ENCODE assay signal across 1 cellular context in the genomic region with DNA sequence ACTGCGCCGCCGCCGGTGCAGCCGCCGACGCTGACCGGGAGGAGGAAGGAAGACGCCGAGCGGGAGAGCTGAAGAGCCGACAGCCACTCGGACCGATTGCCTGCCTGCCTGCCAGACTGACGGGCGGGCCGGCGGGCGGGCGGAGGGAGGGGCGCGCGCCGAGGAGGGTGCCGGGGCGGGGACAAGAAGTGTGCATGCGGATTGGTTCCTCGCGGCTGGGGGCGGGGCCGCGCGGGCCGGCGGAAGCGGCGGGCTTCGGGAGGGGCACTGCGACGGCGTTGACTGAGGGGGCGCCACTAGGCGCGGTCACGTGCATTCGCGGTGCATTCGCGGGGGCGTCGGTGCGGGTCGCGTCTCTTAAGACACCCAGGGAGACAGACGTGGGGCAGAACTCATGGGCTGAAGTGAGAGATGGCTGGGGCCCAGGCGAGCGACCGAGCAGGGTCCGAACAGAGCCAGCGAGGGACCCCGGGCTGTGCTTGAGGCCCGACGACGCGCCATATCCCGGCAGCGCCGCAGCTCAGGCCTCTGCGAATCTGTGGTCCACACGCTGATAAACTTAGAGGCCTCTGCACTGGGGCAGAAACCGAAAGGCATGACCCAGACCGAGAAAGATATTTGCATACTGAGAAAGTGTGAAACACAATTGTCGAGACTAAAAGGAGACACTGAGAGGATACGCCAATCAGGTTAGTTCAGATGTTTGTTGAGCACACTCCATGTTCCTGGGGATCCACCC.
TF ChIP-seq lines count a peak whose summit lies in the region.

A gene (minus strand): TSS at position 118 of the 739 bp plus-strand sequence. CDS start 205 bp downstream, outside the sequence.

TF ChIP-seq in HepG2, 621 proteins besides CTCF, POLR2A, EP300 and RAD21 (continued from another document and continues in another):
- TF ChIP-seq, protein P1, sequence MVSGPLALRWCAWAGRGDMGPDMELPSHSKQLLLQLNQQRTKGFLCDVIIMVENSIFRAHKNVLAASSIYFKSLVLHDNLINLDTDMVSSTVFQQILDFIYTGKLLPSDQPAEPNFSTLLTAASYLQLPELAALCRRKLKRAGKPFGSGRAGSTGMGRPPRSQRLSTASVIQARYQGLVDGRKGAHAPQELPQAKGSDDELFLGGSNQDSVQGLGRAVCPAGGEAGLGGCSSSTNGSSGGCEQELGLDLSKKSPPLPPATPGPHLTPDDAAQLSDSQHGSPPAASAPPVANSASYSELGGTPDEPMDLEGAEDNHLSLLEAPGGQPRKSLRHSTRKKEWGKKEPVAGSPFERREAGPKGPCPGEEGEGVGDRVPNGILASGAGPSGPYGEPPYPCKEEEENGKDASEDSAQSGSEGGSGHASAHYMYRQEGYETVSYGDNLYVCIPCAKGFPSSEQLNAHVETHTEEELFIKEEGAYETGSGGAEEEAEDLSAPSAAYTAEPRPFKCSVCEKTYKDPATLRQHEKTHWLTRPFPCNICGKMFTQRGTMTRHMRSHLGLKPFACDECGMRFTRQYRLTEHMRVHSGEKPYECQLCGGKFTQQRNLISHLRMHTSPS (CRISPR knock-in tag; IDR thresholded peaks at IDR 0.05; ENCODE audit: low read depth): no peak
- TF ChIP-seq NR2C2 (CRISPR knock-in tag; IDR thresholded peaks at IDR 0.05; ENCODE audit: borderline replicate concordance) (no peak), SIX4 (CRISPR knock-in tag; IDR thresholded peaks at IDR 0.05) (no peak), TBX2 (CRISPR knock-in tag; IDR thresholded peaks at IDR 0.05; ENCODE audit: borderline replicate concordance) (peak; percentile 90), ZNF296 (CRISPR knock-in tag; conservative IDR thresholded peaks at IDR 0.05) (no peak), SETDB1 (CRISPR knock-in tag; IDR thresholded peaks at IDR 0.05; ENCODE audit: borderline replicate concordance) (no peak), TAF1 (CRISPR knock-in tag; IDR thresholded peaks at IDR 0.05) (peak; percentile 80), BHLHE40 (IDR thresholded peaks at IDR 0.05; ENCODE audit: low read length) (peak; percentile 97), EED (CRISPR knock-in tag; IDR thresholded peaks at IDR 0.05) (peak; percentile 88; the same call in 1 of the 2 replicates), SSRP1 (CRISPR knock-in tag; IDR thresholded peaks at IDR 0.05) (no peak), ZNF225 (CRISPR knock-in tag; IDR thresholded peaks at IDR 0.05) (no peak), NCOA1 (CRISPR knock-in tag; IDR thresholded peaks at IDR 0.05) (0 out of 2 replicates have a peak, but pooled peaks have one; percentile 71), ATF1 (CRISPR knock-in tag; IDR thresholded peaks at IDR 0.05) (no peak), MZF1 (CRISPR knock-in tag; IDR thresholded peaks at IDR 0.05; ENCODE audit: borderline replicate concordance) (no peak), HNRNPL (IDR thresholded peaks at IDR 0.05; ENCODE audit: low read depth, low read length) (no peak), ZFP90 (CRISPR knock-in tag; IDR thresholded peaks at IDR 0.05; ENCODE audit: borderline replicate concordance) (peak; percentile 71; the same call in 1 of the 2 replicates), AGO2 (optimal IDR thresholded peaks at IDR 0.05; ENCODE audit: low read depth, low read length) (peak; percentile 32), NFRKB (IDR thresholded peaks at IDR 0.05) (no peak), SAFB2 (CRISPR knock-in tag; IDR thresholded peaks at IDR 0.05; ENCODE audit: borderline replicate concordance, low read depth) (no peak), MAF1 (CRISPR knock-in tag; IDR thresholded peaks at IDR 0.05; ENCODE audit: borderline replicate concordance) (peak; percentile 77; the same call in 1 of the 2 replicates), MAFG (CRISPR knock-in tag; IDR thresholded peaks at IDR 0.05) (no peak), RAD51 (IDR thresholded peaks at IDR 0.05; ENCODE audit: borderline replicate concordance) (no peak), ZNF768 (CRISPR knock-in tag; IDR thresholded peaks at IDR 0.05) (0 out of 2 replicates have a peak, but pooled peaks have one; percentile 63), RBM22 (optimal IDR thresholded peaks at IDR 0.05; ENCODE audit: low read length) (no peak), ZNF773 (CRISPR knock-in tag; IDR thresholded peaks at IDR 0.05; ENCODE audit: borderline replicate concordance) (0 out of 2 replicates have a peak, but pooled peaks have one; percentile 20), KDM5A (IDR thresholded peaks at IDR 0.05; ENCODE audit: borderline replicate concordance, low read length) (no peak), HIVEP1 (CRISPR knock-in tag; IDR thresholded peaks at IDR 0.05) (no peak), FOXC1 (CRISPR knock-in tag; IDR thresholded peaks at IDR 0.05; ENCODE audit: borderline replicate concordance) (peak; percentile 90; the same call in 1 of the 2 replicates), U2AF2 (IDR thresholded peaks at IDR 0.05; ENCODE audit: low read depth, low read length) (no peak), ZNF292 (CRISPR knock-in tag; IDR thresholded peaks at IDR 0.05; ENCODE audit: borderline replicate concordance, low read depth) (no peak), FOXA1 (IDR thresholded peaks at IDR 0.05) (no peak), FOXA1 (CRISPR knock-in tag; IDR thresholded peaks at IDR 0.05) (peak; percentile 60), GATAD1 (CRISPR knock-in tag; IDR thresholded peaks at IDR 0.05) (no peak), HDAC1 (CRISPR knock-in tag; IDR thresholded peaks at IDR 0.05) (peak; percentile 77; the same call in 1 of the 2 replicates), RBM39 (IDR thresholded peaks at IDR 0.05; ENCODE audit: low read depth, low read length, poor library complexity, severe bottlenecking) (peak; percentile 77)
- TF ChIP-seq, protein P2, sequence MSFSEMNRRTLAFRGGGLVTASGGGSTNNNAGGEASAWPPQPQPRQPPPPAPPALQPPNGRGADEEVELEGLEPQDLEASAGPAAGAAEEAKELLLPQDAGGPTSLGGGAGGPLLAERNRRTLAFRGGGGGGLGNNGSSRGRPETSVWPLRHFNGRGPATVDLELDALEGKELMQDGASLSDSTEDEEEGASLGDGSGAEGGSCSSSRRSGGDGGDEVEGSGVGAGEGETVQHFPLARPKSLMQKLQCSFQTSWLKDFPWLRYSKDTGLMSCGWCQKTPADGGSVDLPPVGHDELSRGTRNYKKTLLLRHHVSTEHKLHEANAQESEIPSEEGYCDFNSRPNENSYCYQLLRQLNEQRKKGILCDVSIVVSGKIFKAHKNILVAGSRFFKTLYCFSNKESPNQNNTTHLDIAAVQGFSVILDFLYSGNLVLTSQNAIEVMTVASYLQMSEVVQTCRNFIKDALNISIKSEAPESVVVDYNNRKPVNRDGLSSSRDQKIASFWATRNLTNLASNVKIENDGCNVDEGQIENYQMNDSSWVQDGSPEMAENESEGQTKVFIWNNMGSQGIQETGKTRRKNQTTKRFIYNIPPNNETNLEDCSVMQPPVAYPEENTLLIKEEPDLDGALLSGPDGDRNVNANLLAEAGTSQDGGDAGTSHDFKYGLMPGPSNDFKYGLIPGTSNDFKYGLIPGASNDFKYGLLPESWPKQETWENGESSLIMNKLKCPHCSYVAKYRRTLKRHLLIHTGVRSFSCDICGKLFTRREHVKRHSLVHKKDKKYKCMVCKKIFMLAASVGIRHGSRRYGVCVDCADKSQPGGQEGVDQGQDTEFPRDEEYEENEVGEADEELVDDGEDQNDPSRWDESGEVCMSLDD (CRISPR knock-in tag; IDR thresholded peaks at IDR 0.05; ENCODE audit: borderline replicate concordance): no peak
- TF ChIP-seq, protein P3, sequence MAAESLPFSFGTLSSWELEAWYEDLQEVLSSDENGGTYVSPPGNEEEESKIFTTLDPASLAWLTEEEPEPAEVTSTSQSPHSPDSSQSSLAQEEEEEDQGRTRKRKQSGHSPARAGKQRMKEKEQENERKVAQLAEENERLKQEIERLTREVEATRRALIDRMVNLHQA (CRISPR knock-in tag; IDR thresholded peaks at IDR 0.05): no peak
- TF ChIP-seq, protein P4, sequence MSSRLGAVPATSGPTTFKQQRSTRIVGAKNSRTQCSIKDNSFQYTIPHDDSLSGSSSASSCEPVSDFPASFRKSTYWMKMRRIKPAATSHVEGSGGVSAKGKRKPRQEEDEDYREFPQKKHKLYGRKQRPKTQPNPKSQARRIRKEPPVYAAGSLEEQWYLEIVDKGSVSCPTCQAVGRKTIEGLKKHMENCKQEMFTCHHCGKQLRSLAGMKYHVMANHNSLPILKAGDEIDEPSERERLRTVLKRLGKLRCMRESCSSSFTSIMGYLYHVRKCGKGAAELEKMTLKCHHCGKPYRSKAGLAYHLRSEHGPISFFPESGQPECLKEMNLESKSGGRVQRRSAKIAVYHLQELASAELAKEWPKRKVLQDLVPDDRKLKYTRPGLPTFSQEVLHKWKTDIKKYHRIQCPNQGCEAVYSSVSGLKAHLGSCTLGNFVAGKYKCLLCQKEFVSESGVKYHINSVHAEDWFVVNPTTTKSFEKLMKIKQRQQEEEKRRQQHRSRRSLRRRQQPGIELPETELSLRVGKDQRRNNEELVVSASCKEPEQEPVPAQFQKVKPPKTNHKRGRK (CRISPR knock-in tag; IDR thresholded peaks at IDR 0.05): no peak
- TF ChIP-seq, protein P5, sequence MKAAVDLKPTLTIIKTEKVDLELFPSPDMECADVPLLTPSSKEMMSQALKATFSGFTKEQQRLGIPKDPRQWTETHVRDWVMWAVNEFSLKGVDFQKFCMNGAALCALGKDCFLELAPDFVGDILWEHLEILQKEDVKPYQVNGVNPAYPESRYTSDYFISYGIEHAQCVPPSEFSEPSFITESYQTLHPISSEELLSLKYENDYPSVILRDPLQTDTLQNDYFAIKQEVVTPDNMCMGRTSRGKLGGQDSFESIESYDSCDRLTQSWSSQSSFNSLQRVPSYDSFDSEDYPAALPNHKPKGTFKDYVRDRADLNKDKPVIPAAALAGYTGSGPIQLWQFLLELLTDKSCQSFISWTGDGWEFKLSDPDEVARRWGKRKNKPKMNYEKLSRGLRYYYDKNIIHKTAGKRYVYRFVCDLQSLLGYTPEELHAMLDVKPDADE (CRISPR knock-in tag; IDR thresholded peaks at IDR 0.05): no peak
- TF ChIP-seq, protein P6, sequence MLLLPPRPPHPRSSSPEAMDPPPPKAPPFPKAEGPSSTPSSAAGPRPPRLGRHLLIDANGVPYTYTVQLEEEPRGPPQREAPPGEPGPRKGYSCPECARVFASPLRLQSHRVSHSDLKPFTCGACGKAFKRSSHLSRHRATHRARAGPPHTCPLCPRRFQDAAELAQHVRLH (CRISPR knock-in tag; IDR thresholded peaks at IDR 0.05; ENCODE audit: borderline replicate concordance, low read depth): peak; percentile 87; the same call in 1 of the 2 replicates
- TF ChIP-seq, protein P7, sequence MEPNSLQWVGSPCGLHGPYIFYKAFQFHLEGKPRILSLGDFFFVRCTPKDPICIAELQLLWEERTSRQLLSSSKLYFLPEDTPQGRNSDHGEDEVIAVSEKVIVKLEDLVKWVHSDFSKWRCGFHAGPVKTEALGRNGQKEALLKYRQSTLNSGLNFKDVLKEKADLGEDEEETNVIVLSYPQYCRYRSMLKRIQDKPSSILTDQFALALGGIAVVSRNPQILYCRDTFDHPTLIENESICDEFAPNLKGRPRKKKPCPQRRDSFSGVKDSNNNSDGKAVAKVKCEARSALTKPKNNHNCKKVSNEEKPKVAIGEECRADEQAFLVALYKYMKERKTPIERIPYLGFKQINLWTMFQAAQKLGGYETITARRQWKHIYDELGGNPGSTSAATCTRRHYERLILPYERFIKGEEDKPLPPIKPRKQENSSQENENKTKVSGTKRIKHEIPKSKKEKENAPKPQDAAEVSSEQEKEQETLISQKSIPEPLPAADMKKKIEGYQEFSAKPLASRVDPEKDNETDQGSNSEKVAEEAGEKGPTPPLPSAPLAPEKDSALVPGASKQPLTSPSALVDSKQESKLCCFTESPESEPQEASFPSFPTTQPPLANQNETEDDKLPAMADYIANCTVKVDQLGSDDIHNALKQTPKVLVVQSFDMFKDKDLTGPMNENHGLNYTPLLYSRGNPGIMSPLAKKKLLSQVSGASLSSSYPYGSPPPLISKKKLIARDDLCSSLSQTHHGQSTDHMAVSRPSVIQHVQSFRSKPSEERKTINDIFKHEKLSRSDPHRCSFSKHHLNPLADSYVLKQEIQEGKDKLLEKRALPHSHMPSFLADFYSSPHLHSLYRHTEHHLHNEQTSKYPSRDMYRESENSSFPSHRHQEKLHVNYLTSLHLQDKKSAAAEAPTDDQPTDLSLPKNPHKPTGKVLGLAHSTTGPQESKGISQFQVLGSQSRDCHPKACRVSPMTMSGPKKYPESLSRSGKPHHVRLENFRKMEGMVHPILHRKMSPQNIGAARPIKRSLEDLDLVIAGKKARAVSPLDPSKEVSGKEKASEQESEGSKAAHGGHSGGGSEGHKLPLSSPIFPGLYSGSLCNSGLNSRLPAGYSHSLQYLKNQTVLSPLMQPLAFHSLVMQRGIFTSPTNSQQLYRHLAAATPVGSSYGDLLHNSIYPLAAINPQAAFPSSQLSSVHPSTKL (CRISPR knock-in tag; IDR thresholded peaks at IDR 0.05): peak; percentile 50
- TF ChIP-seq, protein P8, sequence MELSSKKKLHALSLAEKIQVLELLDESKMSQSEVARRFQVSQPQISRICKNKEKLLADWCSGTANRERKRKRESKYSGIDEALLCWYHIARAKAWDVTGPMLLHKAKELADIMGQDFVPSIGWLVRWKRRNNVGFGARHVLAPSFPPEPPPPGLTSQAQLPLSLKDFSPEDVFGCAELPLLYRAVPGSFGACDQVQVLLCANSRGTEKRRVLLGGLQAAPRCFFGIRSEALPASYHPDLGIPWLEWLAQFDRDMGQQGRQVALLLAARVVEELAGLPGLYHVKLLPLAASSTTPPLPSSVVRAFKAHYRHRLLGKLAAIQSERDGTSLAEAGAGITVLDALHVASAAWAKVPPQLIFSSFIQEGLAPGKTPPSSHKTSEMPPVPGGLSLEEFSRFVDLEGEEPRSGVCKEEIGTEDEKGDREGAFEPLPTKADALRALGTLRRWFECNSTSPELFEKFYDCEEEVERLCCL (CRISPR knock-in tag; IDR thresholded peaks at IDR 0.05; ENCODE audit: borderline replicate concordance): no peak
- TF ChIP-seq, protein P9, sequence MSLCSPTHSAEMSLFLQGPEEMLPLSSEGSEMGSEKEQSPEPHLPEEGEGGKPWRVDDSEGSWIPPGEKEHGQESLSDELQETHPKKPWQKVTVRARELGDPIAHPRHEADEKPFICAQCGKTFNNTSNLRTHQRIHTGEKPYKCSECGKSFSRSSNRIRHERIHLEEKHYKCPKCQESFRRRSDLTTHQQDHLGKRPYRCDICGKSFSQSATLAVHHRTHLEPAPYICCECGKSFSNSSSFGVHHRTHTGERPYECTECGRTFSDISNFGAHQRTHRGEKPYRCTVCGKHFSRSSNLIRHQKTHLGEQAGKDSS (CRISPR knock-in tag; IDR thresholded peaks at IDR 0.05; ENCODE audit: borderline replicate concordance, low read depth): no peak; the same call in 1 of the 2 replicates
- TF ChIP-seq, protein P10, sequence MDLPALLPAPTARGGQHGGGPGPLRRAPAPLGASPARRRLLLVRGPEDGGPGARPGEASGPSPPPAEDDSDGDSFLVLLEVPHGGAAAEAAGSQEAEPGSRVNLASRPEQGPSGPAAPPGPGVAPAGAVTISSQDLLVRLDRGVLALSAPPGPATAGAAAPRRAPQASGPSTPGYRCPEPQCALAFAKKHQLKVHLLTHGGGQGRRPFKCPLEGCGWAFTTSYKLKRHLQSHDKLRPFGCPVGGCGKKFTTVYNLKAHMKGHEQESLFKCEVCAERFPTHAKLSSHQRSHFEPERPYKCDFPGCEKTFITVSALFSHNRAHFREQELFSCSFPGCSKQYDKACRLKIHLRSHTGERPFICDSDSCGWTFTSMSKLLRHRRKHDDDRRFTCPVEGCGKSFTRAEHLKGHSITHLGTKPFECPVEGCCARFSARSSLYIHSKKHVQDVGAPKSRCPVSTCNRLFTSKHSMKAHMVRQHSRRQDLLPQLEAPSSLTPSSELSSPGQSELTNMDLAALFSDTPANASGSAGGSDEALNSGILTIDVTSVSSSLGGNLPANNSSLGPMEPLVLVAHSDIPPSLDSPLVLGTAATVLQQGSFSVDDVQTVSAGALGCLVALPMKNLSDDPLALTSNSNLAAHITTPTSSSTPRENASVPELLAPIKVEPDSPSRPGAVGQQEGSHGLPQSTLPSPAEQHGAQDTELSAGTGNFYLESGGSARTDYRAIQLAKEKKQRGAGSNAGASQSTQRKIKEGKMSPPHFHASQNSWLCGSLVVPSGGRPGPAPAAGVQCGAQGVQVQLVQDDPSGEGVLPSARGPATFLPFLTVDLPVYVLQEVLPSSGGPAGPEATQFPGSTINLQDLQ (CRISPR knock-in tag; IDR thresholded peaks at IDR 0.05): no peak
